In genomic region chr4:123786159-123786915, GRCh38 we compare ENCODE assay signal across 14 cellular contexts.
A peak's percentile ranks its signal among the peaks of the same experiment; 100 is the strongest.
DNase-seq lines count a peak whose midpoint lies in the region; ATAC-seq and TF ChIP-seq lines count a peak whose summit lies in the region.
"Had no signal": no experiment of that assay in that cellular context is flagged by ENCODE, and none has a peak within 500 bp of the region (broad histone marks: within the 10 kb centered on the region; RNA-seq: fewer than 3 reads in every experiment).

No MANE protein-coding gene starts in this region.

- 15 to 26% (median 16%) methylated on average over 6 of the region's 6 CpGs for WGBS in psoas muscle, 3 donors

- no peak for TF ChIP-seq POLR2A in uterus (IDR thresholded peaks at IDR 0.05)

- intact Hi-C loops in psoas muscle (cut with DNase I) (loop anchor here in 1 of 2 donors (5.0 kb wide), 1 partner anchor 41 kb away; no protein-coding TSS in a partner anchor), uterus (cut with DNase I; ENCODE audit: low total_unique reads) (no loop called here)

- H3K4me3 ChIP-seq in cardiac fibroblast (replicated peaks in 1 of 2; ENCODE audit: low read depth in 2 of 2, low read length in 2 of 2): no peak overlapping the region
- no peak overlapping the region for H3K4me3 ChIP-seq in right atrium auricular region
- H3K4me3 ChIP-seq in psoas muscle: peak overlapping the region; percentile 39
- H3K4me3 ChIP-seq in uterus: peak overlapping the region in 1 of 2 donors; percentile 8
- H3K4me3 ChIP-seq: MG63 had no signal

- TF ChIP-seq CTCF in cardiac fibroblast (IDR thresholded peaks at IDR 0.05; ENCODE audit: low read depth, low read length): no peak
- no peak for TF ChIP-seq CTCF in right atrium auricular region (IDR thresholded peaks at IDR 0.05)
- TF ChIP-seq CTCF in psoas muscle (IDR thresholded peaks at IDR 0.05): no peak
- no peak for TF ChIP-seq CTCF in uterus (IDR thresholded peaks at IDR 0.05)

- no peaks in the 10 kb centered on the region for H3K27me3 ChIP-seq in right atrium auricular region
- H3K27me3 ChIP-seq in psoas muscle (ENCODE audit: insufficient read depth in 3 of 3, low read length in 2 of 3): no peaks in the 10 kb centered on the region
- H3K27me3 ChIP-seq in uterus: no peaks in the 10 kb centered on the region
- H3K27me3 ChIP-seq: MG63, neutrophil had no signal

- H3K36me3 ChIP-seq in right atrium auricular region (no peaks in the 10 kb centered on the region), psoas muscle (ENCODE audit: insufficient read depth in 1 of 2, low read depth in 1 of 2) (no peaks in the 10 kb centered on the region), uterus (no peaks in the 10 kb centered on the region)
- H3K36me3 ChIP-seq: MG63, neutrophil had no signal

- ATAC-seq in psoas muscle: peak; percentile 26 to 61 (median 50)
- no peak for ATAC-seq in HG02623 (IDR thresholded peaks at IDR 0.05; ENCODE audit: unreplicated experiment)
- no peak for ATAC-seq in HG03175 (IDR thresholded peaks at IDR 0.05; ENCODE audit: unreplicated experiment)

- H3K9me3 ChIP-seq in right atrium auricular region (no peaks in the 10 kb centered on the region), psoas muscle (no peaks in the 10 kb centered on the region), uterus (no peaks in the 10 kb centered on the region)
- H3K9me3 ChIP-seq: MG63, neutrophil had no signal

- peak; percentile 28 to 40 for DNase-seq in cardiac fibroblast (ENCODE audit: low read depth in 2 of 2)
- DNase-seq in right atrium auricular region (ENCODE audit: low spot score): no peak
- DNase-seq in psoas muscle: no peak
- no peak for DNase-seq in uterus
- DNase-seq in OCI-M2 (lab: John Stamatoyannopoulos, UW; ENCODE audit: unreplicated experiment): no peak
- DNase-seq: activated CD4-positive, alpha-beta T cell treated with anti-CD3 and anti-CD28 coated beads for 1 hour; CD4-positive, CD25-positive, alpha-beta regulatory T cell; NCI-H2081 treated with DMSO at 0.1 percent for 48 hours; NCI-H774; T-helper 2 cell had no signal

- H3K4me1 ChIP-seq in right atrium auricular region (peaks cover 0 to 33% of the 10 kb centered on the region in 2 donors), psoas muscle (peaks cover 49% of the 10 kb centered on the region), uterus (no peaks in the 10 kb centered on the region)

- H3K27ac ChIP-seq in right atrium auricular region (peak overlapping the region; percentile 49 to 81), psoas muscle (peak overlapping the region; percentile 86), uterus (peak overlapping the region; percentile 39 to 62)
- H3K27ac ChIP-seq: neutrophil had no signal

Comparison
In these comparisons a context has a peak if more than half of its experiments do, and no peak if none do; other contexts are left out.
1. DNase-seq: peak in cardiac fibroblast (2 of 2); none in right atrium auricular region (single experiment), psoas muscle (0 of 2), uterus (0 of 2) and OCI-M2 (single experiment).
2. ATAC-seq: peak in psoas muscle (4 of 4); none in HG02623 (single experiment) and HG03175 (single experiment).
3. Peak in every context shown above with its lines, with median percentiles within 50 percentile points of each other: H3K27ac ChIP-seq.